In the genomic region with DNA sequence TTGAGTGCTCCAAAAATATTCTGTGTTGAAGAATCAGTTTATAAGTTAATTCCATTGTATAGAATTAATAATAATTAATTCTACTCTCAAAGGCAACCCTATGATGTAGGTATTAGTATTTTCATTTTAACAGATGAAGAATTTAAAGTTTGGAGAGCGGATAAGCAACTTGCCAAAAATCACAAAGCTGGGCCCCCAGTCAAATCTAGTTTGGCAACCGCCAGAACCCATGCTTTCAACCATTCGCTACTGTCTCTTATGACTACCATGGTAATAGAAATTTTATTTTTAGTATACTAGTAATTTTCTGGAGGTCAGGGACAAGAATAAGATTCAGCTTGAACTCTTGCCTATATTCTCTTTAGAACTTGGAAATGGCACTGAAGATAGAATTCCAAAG, we compare ENCODE assay signal across 15 cellular contexts.
DNase-seq lines count a peak whose midpoint lies in the region; ATAC-seq, FAIRE-seq and TF ChIP-seq lines count a peak whose summit lies in the region.
"Had no signal": no experiment of that assay in that cellular context is flagged by ENCODE, and none has a peak within 500 bp of the region (broad histone marks: within the 10 kb centered on the region; RNA-seq: fewer than 3 reads in every experiment).

No MANE protein-coding gene starts in this region.

- TF ChIP-seq POLR2A in A549 (IDR thresholded peaks at IDR 0.05; ENCODE audit: low read length) (no peak), gastrocnemius medialis (IDR thresholded peaks at IDR 0.05) (no peak)

- POLR2A ChIA-PET in A549 (lab: Yijun Ruan, JAX): no interaction called here

- H3K4me1 ChIP-seq in A549 (peaks cover 41% of the 10 kb centered on the region), adipocyte (ENCODE audit: control insufficient read depth, insufficient read depth, low read length) (peaks cover 78% of the 10 kb centered on the region), heart right ventricle (peaks cover 5 to 57% (median 39%) of the 10 kb centered on the region in 9 donors), gastrocnemius medialis (peaks cover 2 to 16% of the 10 kb centered on the region in 2 donors)
- H3K4me1 ChIP-seq: HAP-1 had no signal

- FAIRE-seq in A549 (lab: Jason Lieb, UNC): no peak
- FAIRE-seq: A204.1, GM12878 had no signal

- WGBS in A549 (ENCODE audit: missing lambda C conversion rate): 97% methylated on average over 3 of the region's 3 CpGs
- WGBS in heart right ventricle, 2 donors: 59 to 73% methylated on average over 3 of the region's 3 CpGs

- H3K4me3 ChIP-seq in A549: no peak overlapping the region
- H3K4me3 ChIP-seq in adipocyte (ENCODE audit: low read length): peak overlapping the region; percentile 45
- no peak overlapping the region for H3K4me3 ChIP-seq in heart right ventricle
- H3K4me3 ChIP-seq in gastrocnemius medialis: no peak overlapping the region
- H3K4me3 ChIP-seq: GM12878, HAP-1 had no signal

- H3K36me3 ChIP-seq in adipocyte (ENCODE audit: control insufficient read depth, insufficient read depth, low read length, severe bottlenecking): no peaks in the 10 kb centered on the region
- no peaks in the 10 kb centered on the region for H3K36me3 ChIP-seq in heart right ventricle
- no peaks in the 10 kb centered on the region for H3K36me3 ChIP-seq in gastrocnemius medialis
- H3K36me3 ChIP-seq: HAP-1 had no signal

- TF ChIP-seq CTCF in A549 (IDR thresholded peaks at IDR 0.05) (no peak), heart right ventricle (IDR thresholded peaks at IDR 0.05) (no peak), gastrocnemius medialis (IDR thresholded peaks at IDR 0.05 in 4 of 5, conservative IDR thresholded peaks at IDR 0.05 in 1 of 5) (no peak)

- H3K9ac ChIP-seq in adipocyte (ENCODE audit: low read length): peak overlapping the region; percentile 56

- CTCF ChIA-PET in A549 (lab: Yijun Ruan, JAX): interaction anchor here (1.0 to 1.3 kb wide), 2 partner anchors 11 to 1412 kb away, joined by 3 read pairs; no protein-coding TSS in a partner anchor

- no peak for TF ChIP-seq RAD21 in A549 (conservative IDR thresholded peaks at IDR 0.05 in 1 of 2, IDR thresholded peaks at IDR 0.05 in 1 of 2)

- H3K27me3 ChIP-seq in adipocyte (replicated peaks; ENCODE audit: control insufficient read depth, insufficient read depth, low read length) (no peaks in the 10 kb centered on the region), heart right ventricle (no peaks in the 10 kb centered on the region), gastrocnemius medialis (no peaks in the 10 kb centered on the region)

- H3K9me3 ChIP-seq in A549 (no peaks in the 10 kb centered on the region), adipocyte (ENCODE audit: control insufficient read depth, low read length) (no peaks in the 10 kb centered on the region), heart right ventricle (no peaks in the 10 kb centered on the region), gastrocnemius medialis (no peaks in the 10 kb centered on the region)
- H3K9me3 ChIP-seq: HAP-1 had no signal

- in situ Hi-C loops in gastrocnemius medialis (cut with MboI; ENCODE audit: low sequenced_read_pairs in 4 of 4): no loop called here

- intact Hi-C loops in heart right ventricle (cut with DNase I): loop anchor here in 1 of 10 donors (10.0 kb wide), 1 partner anchor 263 kb away; a partner anchor contains a TSS
- intact Hi-C loops in gastrocnemius medialis (cut with DNase I; ENCODE audit: low total_unique reads): loop anchor here (10.0 kb wide), 1 partner anchor 123 kb away; no protein-coding TSS in a partner anchor
- intact Hi-C loops in activated T-helper 1 cell treated with anti-CD3 and anti-CD28 coated beads, Interleukin-12 subunit alpha, Interleukin-12 subunit beta, Interleukin-2, Interleukin-4 antibody, amounts not matched to agents 30 ng/mL and 10 ng/mL and 1 ng/mL, durations not matched to agents 14 hours and 24 hours and 36 hours (cut with micrococcal nuclease): no loop called here

- H3K27me3 Mint-ChIP-seq in activated T-helper 1 cell treated with anti-CD3 and anti-CD28 coated beads, Interleukin-12 subunit alpha, Interleukin-12 subunit beta, Interleukin-2, Interleukin-4 antibody, amounts not matched to agents 30 ng/mL and 10 ng/mL and 1 ng/mL, durations not matched to agents 14 hours and 24 hours and 36 hours (ENCODE audit: insufficient read depth): no peaks in the 10 kb centered on the region

- DNase-seq in A549 (ENCODE audit: low read depth in 1 of 2, low spot score in 1 of 2): no peak
- no peak for DNase-seq in adipocyte (ENCODE audit: low read depth)
- no peak for DNase-seq in heart right ventricle
- DNase-seq in gastrocnemius medialis: no peak
- DNase-seq in NCI-H69 (lab: John Stamatoyannopoulos, UW): no peak
- no peak for DNase-seq in activated T-helper 1 cell treated with anti-CD3 and anti-CD28 coated beads, Interleukin-12 subunit alpha, Interleukin-12 subunit beta, Interleukin-2, Interleukin-4 antibody, amounts not matched to agents 30 ng/mL and 10 ng/mL and 1 ng/mL, durations not matched to agents 14 hours and 24 hours and 36 hours (ENCODE audit: low spot score)
- no peak for DNase-seq in stimulated activated CD4-positive, alpha-beta T cell treated with anti-CD3 and anti-CD28 coated beads, Interleukin-12 subunit alpha, Interleukin-12 subunit beta, amount 100 ng/mL, for 4 hours
- DNase-seq in NK-92 treated with Interleukin-12 subunit alpha and Interleukin-12 subunit beta, amount 100 ng/mL, for 24 hours (lab: John Stamatoyannopoulos, UW): no peak
- DNase-seq: NCI-H1417 treated with DMSO at 0.1 percent for 48 hours, NCI-H2029, NCI-H510A had no signal

- TF ChIP-seq EP300 in A549 (IDR thresholded peaks at IDR 0.05): no peak

- peak overlapping the region; percentile 42 to 50; a peak in 4 of 6 replicates for H3K27ac ChIP-seq in A549
- H3K27ac ChIP-seq in heart right ventricle: peak overlapping the region in 9 of 10 donors; percentile 26 to 76 (median 64)
- peak overlapping the region; percentile 17 to 54 (median 32) for H3K27ac ChIP-seq in gastrocnemius medialis

- peak overlapping the region; percentile 41 for H3K4me2 ChIP-seq in A549

- H3K4me1 Mint-ChIP-seq in activated T-helper 1 cell treated with anti-CD3 and anti-CD28 coated beads, Interleukin-12 subunit alpha, Interleukin-12 subunit beta, Interleukin-2, Interleukin-4 antibody, amounts not matched to agents 30 ng/mL and 10 ng/mL and 1 ng/mL, durations not matched to agents 14 hours and 24 hours and 36 hours (ENCODE audit: low read depth): no peaks in the 10 kb centered on the region

- ATAC-seq in A549 (no peak), heart right ventricle (no peak), gastrocnemius medialis (no peak)
- ATAC-seq: GM12878 had no signal

- H3K27ac Mint-ChIP-seq in activated T-helper 1 cell treated with anti-CD3 and anti-CD28 coated beads, Interleukin-12 subunit alpha, Interleukin-12 subunit beta, Interleukin-2, Interleukin-4 antibody, amounts not matched to agents 30 ng/mL and 10 ng/mL and 1 ng/mL, durations not matched to agents 14 hours and 24 hours and 36 hours: no peak overlapping the region
- H3K27ac Mint-ChIP-seq: CD14-positive monocyte had no signal

- H3K36me3 Mint-ChIP-seq in activated T-helper 1 cell treated with anti-CD3 and anti-CD28 coated beads, Interleukin-12 subunit alpha, Interleukin-12 subunit beta, Interleukin-2, Interleukin-4 antibody, amounts not matched to agents 30 ng/mL and 10 ng/mL and 1 ng/mL, durations not matched to agents 14 hours and 24 hours and 36 hours (ENCODE audit: low read depth): no peaks in the 10 kb centered on the region
- H3K36me3 Mint-ChIP-seq: CD14-positive monocyte had no signal

- no peaks in the 10 kb centered on the region for H3K9me3 Mint-ChIP-seq in activated T-helper 1 cell treated with anti-CD3 and anti-CD28 coated beads, Interleukin-12 subunit alpha, Interleukin-12 subunit beta, Interleukin-2, Interleukin-4 antibody, amounts not matched to agents 30 ng/mL and 10 ng/mL and 1 ng/mL, durations not matched to agents 14 hours and 24 hours and 36 hours
- H3K9me3 Mint-ChIP-seq: CD14-positive monocyte had no signal

- H3K4me3 Mint-ChIP-seq in activated T-helper 1 cell treated with anti-CD3 and anti-CD28 coated beads, Interleukin-12 subunit alpha, Interleukin-12 subunit beta, Interleukin-2, Interleukin-4 antibody, amounts not matched to agents 30 ng/mL and 10 ng/mL and 1 ng/mL, durations not matched to agents 14 hours and 24 hours and 36 hours: no peak overlapping the region
- H3K4me3 Mint-ChIP-seq: CD14-positive monocyte had no signal

TF ChIP-seq in A549, 52 proteins besides CTCF, POLR2A, EP300 and RAD21 (continues in another document):
- TF ChIP-seq, protein P1, sequence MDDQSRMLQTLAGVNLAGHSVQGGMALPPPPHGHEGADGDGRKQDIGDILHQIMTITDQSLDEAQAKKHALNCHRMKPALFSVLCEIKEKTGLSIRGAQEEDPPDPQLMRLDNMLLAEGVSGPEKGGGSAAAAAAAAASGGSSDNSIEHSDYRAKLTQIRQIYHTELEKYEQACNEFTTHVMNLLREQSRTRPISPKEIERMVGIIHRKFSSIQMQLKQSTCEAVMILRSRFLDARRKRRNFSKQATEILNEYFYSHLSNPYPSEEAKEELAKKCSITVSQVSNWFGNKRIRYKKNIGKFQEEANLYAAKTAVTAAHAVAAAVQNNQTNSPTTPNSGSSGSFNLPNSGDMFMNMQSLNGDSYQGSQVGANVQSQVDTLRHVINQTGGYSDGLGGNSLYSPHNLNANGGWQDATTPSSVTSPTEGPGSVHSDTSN (IDR thresholded peaks at IDR 0.05): no peak
- TF ChIP-seq, protein P2, sequence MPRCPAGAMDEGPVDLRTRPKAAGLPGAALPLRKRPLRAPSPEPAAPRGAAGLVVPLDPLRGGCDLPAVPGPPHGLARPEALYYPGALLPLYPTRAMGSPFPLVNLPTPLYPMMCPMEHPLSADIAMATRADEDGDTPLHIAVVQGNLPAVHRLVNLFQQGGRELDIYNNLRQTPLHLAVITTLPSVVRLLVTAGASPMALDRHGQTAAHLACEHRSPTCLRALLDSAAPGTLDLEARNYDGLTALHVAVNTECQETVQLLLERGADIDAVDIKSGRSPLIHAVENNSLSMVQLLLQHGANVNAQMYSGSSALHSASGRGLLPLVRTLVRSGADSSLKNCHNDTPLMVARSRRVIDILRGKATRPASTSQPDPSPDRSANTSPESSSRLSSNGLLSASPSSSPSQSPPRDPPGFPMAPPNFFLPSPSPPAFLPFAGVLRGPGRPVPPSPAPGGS (IDR thresholded peaks at IDR 0.05): no peak
- TF ChIP-seq, protein P3, sequence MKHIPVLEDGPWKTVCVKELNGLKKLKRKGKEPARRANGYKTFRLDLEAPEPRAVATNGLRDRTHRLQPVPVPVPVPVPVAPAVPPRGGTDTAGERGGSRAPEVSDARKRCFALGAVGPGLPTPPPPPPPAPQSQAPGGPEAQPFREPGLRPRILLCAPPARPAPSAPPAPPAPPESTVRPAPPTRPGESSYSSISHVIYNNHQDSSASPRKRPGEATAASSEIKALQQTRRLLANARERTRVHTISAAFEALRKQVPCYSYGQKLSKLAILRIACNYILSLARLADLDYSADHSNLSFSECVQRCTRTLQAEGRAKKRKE (CRISPR knock-in tag; IDR thresholded peaks at IDR 0.05; ENCODE audit: low read depth): no peak
- no peak for TF ChIP-seq BHLHE40 (IDR thresholded peaks at IDR 0.05; ENCODE audit: low read depth, low read length)
- TF ChIP-seq EHMT2 (IDR thresholded peaks at IDR 0.05; ENCODE audit: low read depth): no peak
- no peak for TF ChIP-seq FOSL2 (IDR thresholded peaks at IDR 0.05)
- TF ChIP-seq FOSL2 (CRISPR knock-in tag; IDR thresholded peaks at IDR 0.05): no peak
- TF ChIP-seq ZFP36 (IDR thresholded peaks at IDR 0.05; ENCODE audit: borderline replicate concordance, partially characterized antibody): no peak
